In genomic region chr5:179836225-179837019, GRCh38 we compare ENCODE assay signal across 1 cellular context.
TF ChIP-seq lines count a peak whose summit lies in the region.

No MANE protein-coding gene starts in this region.

TF ChIP-seq in IMR-90, 13 proteins besides CTCF, POLR2A, EP300 and RAD21 (continued from another document):
- TF ChIP-seq USF2 (IDR thresholded peaks at IDR 0.05; ENCODE audit: low read depth, low read length) (no peak), FOS (IDR thresholded peaks at IDR 0.05; ENCODE audit: low read depth, low read length) (no peak; the same call in 1 of the 2 replicates), NFE2L2 (IDR thresholded peaks at IDR 0.05; ENCODE audit: low read depth, low read length) (no peak), CEBPB (IDR thresholded peaks at IDR 0.05; ENCODE audit: low read depth, low read length) (no peak), MAFK (IDR thresholded peaks at IDR 0.05; ENCODE audit: low read depth, low read length) (no peak), ELK1 (IDR thresholded peaks at IDR 0.05; ENCODE audit: borderline replicate concordance, low read depth, low read length) (no peak), CHD1 (IDR thresholded peaks at IDR 0.05; ENCODE audit: low read depth, low read length) (no peak), BHLHE40 (IDR thresholded peaks at IDR 0.05; ENCODE audit: low read depth, low read length) (no peak), SMC3 (IDR thresholded peaks at IDR 0.05; ENCODE audit: low read depth, low read length) (no peak), MXI1 (IDR thresholded peaks at IDR 0.05; ENCODE audit: borderline replicate concordance, low read depth, low read length) (no peak)
